ENCODE assay signal across 13 cellular contexts in genomic region chr3:149179225-149179624, GRCh38. TPM values are rescaled to one million over a fixed set of nuclear protein-coding genes. Genes with fewer than 3 reads are reported as not detected.
DNase-seq lines count a peak whose midpoint lies in the region; ATAC-seq, FAIRE-seq and TF ChIP-seq lines count a peak whose summit lies in the region.
"Had no signal": no experiment of that assay in that cellular context is flagged by ENCODE, and none has a peak within 500 bp of the region (broad histone marks: within the 10 kb centered on the region; RNA-seq: fewer than 3 reads in every experiment).

No MANE protein-coding gene starts in this region.

- H3K36me3 ChIP-seq in HCT116 (ENCODE audit: control insufficient read depth in 1 of 2, insufficient read depth in 2 of 2, low read length in 2 of 2) (no peaks in the 10 kb centered on the region), K562 (ENCODE audit: control insufficient read depth, insufficient read depth, low read length) (no peaks in the 10 kb centered on the region), testis (ENCODE audit: low read depth, missing control alignments) (no peaks in the 10 kb centered on the region)

- no TSS peak for BruUV-seq in HCT116 (replicated peaks; lab: Mats Ljungman, UMichigan)
- BruUV-seq in K562 (replicated peaks; lab: Mats Ljungman, UMichigan) = no TSS peak

- TF ChIP-seq POLR2A in HCT116 (IDR thresholded peaks at IDR 0.05; ENCODE audit: borderline replicate concordance, extremely low read depth, insufficient read depth, insufficient read length) (no peak), K562 (conservative IDR thresholded peaks at IDR 0.05) (no peak), testis (IDR thresholded peaks at IDR 0.05) (no peak)

- CTCF ChIA-PET in HCT116 (lab: Charles Lee) = interaction anchor here (1.4 kb wide), 1 partner anchor 59 kb away, joined by 5 read pairs; no protein-coding TSS in a partner anchor
- CTCF ChIA-PET in K562 (lab: Yijun Ruan, JAX; ENCODE audit: low intra/inter-chr PET ratio) = no interaction called here

- TF ChIP-seq CTCF in HCT116 (IDR thresholded peaks at IDR 0.05 in 2 of 3, conservative IDR thresholded peaks at IDR 0.05 in 1 of 3; ENCODE audit: borderline replicate concordance in 1 of 3, insufficient read depth in 1 of 3, low read depth in 2 of 3, low read length in 2 of 3) = no peak
- TF ChIP-seq CTCF in K562 (IDR thresholded peaks at IDR 0.05 in 2 of 3, conservative IDR thresholded peaks at IDR 0.05 in 1 of 3; ENCODE audit: insufficient read depth in 2 of 3, low read depth in 1 of 3, low read length in 3 of 3) = no peak
- TF ChIP-seq CTCF in testis (IDR thresholded peaks at IDR 0.05) = no peak
- no peak for TF ChIP-seq CTCF in GM13976 (IDR thresholded peaks at IDR 0.05; ENCODE audit: borderline replicate concordance, control extremely low read depth, extremely low read depth, insufficient read depth, missing control alignments)

- H3K9me3 ChIP-seq in HCT116 (ENCODE audit: control insufficient read depth in 1 of 2, insufficient read depth in 1 of 2, low read depth in 1 of 2, low read length in 2 of 2) (no peaks in the 10 kb centered on the region), K562 (replicated peaks; ENCODE audit: control insufficient read depth, insufficient read depth, low read depth, low read length) (no peaks in the 10 kb centered on the region), testis (peaks cover 2% of the 10 kb centered on the region)

- no peak overlapping the region for H3K9ac ChIP-seq in HCT116 (ENCODE audit: low read length)
- H3K9ac ChIP-seq in K562 (ENCODE audit: insufficient read depth in 1 of 2, low read depth in 2 of 2, low read length in 2 of 2) = no peak overlapping the region; a peak in 1 of 4 replicates

- no peaks in the 10 kb centered on the region for H3K9me2 ChIP-seq in HCT116 (ENCODE audit: insufficient read depth)

- DNase-seq in HCT116 (ENCODE audit: low read depth, low spot score) (no peak), K562 (ENCODE audit: extremely low read depth in 1 of 4, low spot score in 3 of 4) (no peak), kidney glomerular epithelial cell (lab: John Stamatoyannopoulos, UW) (peak; percentile 16), testis (no peak), NCI-H1105 (lab: John Stamatoyannopoulos, UW) (no peak), GM13976 (ENCODE audit: low spot score) (no peak)
- no peak for DNase-seq in stimulated activated naive CD4-positive, alpha-beta T cell treated with Interleukin-2 at 50 U/mL for 16 hours (lab: John Stamatoyannopoulos, UW)
- DNase-seq: activated naive CD4-positive, alpha-beta T cell treated with anti-CD3 and anti-CD28 coated beads, Interleukin-2, amount 50 U/mL, for 16 hours; DND-41; Karpas-422; NCI-H345 had no signal

- 63% methylated on average over 1 of the region's 1 CpG for WGBS in K562 (ENCODE audit: insufficient coverage, low coverage, missing lambda C conversion rate)
- 84 to 93% methylated on average over 1 of the region's 1 CpG for WGBS in testis, 2 donors

- POLR2A ChIA-PET in HCT116 (lab: Charles Lee) = interaction anchor here (0.7 to 1.7 kb wide), 2 partner anchors 10 to 49 kb away, joined by 3 read pairs; no protein-coding TSS in a partner anchor
- POLR2A ChIA-PET in K562 (lab: Yijun Ruan, JAX) = interaction anchor here (1.0 to 1.4 kb wide), 2 partner anchors 13 to 18 kb away, joined by 3 to 4 read pairs; no protein-coding TSS in a partner anchor

- H3K4me1 ChIP-seq in HCT116 (ENCODE audit: control insufficient read depth in 1 of 2, insufficient read depth in 2 of 2, low read length in 2 of 2) (peaks cover 12 to 17% of the 10 kb centered on the region in 2 experiments), K562 (replicated peaks in 1 of 2; ENCODE audit: control insufficient read depth in 2 of 2, insufficient read depth in 2 of 2, low read length in 2 of 2) (peaks cover 7 to 18% of the 10 kb centered on the region in 2 experiments; a peak in 4 of 5 replicates), testis (peaks cover 3% of the 10 kb centered on the region)

- no peaks in the 10 kb centered on the region for H4K20me1 ChIP-seq in HCT116 (ENCODE audit: insufficient read depth)
- no peaks in the 10 kb centered on the region for H4K20me1 ChIP-seq in K562 (replicated peaks; ENCODE audit: control insufficient read depth, insufficient read depth, low read length)

- RAD21 ChIA-PET in HCT116 (lab: Charles Lee; ENCODE audit: low non-redundant PET in 1 of 2, low total read pairs in 2 of 2, uncharacterized antibody in 2 of 2, unreplicated experiment in 2 of 2) = no interaction called here

- H2AFZ ChIP-seq in HCT116 (ENCODE audit: low read depth, low read length, poor library complexity, severe bottlenecking) (no peak overlapping the region), K562 (ENCODE audit: low read depth, low read length) (0 out of 2 replicates have a peak overlapping the region, but pooled peaks have one; percentile 14)

- intact Hi-C loops in HCT116 (cut with micrococcal nuclease) = no loop called here
- intact Hi-C loops in K562 (cut with micrococcal nuclease) = no loop called here
- intact Hi-C loops in testis (cut with DNase I; ENCODE audit: low total_unique reads) = no loop called here

- H3K27ac ChIP-seq in HCT116 (ENCODE audit: low read depth, low read length) = no peak overlapping the region
- H3K27ac ChIP-seq in K562 (ENCODE audit: extremely low read depth, low read depth, low read length) = peak overlapping the region; percentile 67; the same call in 1 of the 3 replicates
- H3K27ac ChIP-seq in testis = peak overlapping the region; percentile 9 to 50
- H3K27ac ChIP-seq: SK-N-MC had no signal

- in situ Hi-C loops in K562 (cut with MboI) (no loop called here), GM13976 (cut with MboI; ENCODE audit: low sequenced_read_pairs, unreplicated experiment) (no loop called here)

- no peaks in the 10 kb centered on the region for H3K9me1 ChIP-seq in K562 (ENCODE audit: control insufficient read depth, insufficient read depth, low read length)

- no peak for TF ChIP-seq EP300 in K562 (IDR thresholded peaks at IDR 0.05; ENCODE audit: low read length)

- H3K4me3 ChIP-seq in HCT116 (replicated peaks in 1 of 2; ENCODE audit: low read depth in 1 of 2, low read length in 2 of 2) (no peak overlapping the region), K562 (no peak overlapping the region), testis (no peak overlapping the region)
- H3K4me3 ChIP-seq: SK-N-MC had no signal

- no peak for ATAC-seq in HCT116
- ATAC-seq in K562 = no peak

- no peak for TF ChIP-seq RAD21 in HCT116 (IDR thresholded peaks at IDR 0.05; ENCODE audit: low read depth)
- TF ChIP-seq RAD21 in K562 (CRISPR knock-in tag; conservative IDR thresholded peaks at IDR 0.05 in 1 of 2, IDR thresholded peaks at IDR 0.05 in 1 of 2) = no peak

- FAIRE-seq in K562 (lab: Jason Lieb, UNC) = peak; percentile 11

- no peaks in the 10 kb centered on the region for H3K79me2 ChIP-seq in HCT116 (ENCODE audit: insufficient read depth, low read length)
- no peaks in the 10 kb centered on the region for H3K79me2 ChIP-seq in K562 (ENCODE audit: control insufficient read depth, insufficient read depth, low read length)

- no peaks in the 10 kb centered on the region for H3K27me3 ChIP-seq in HCT116 (ENCODE audit: insufficient read depth, low read length)
- H3K27me3 ChIP-seq in K562 (ENCODE audit: control insufficient read depth in 2 of 2, insufficient read depth in 2 of 2, low read length in 2 of 2) = 0 out of 5 replicates have a peak, but pooled peaks cover 0 to under 1% of the 10 kb centered on the region in 2 experiments
- no peaks in the 10 kb centered on the region for H3K27me3 ChIP-seq in testis

- H3K4me2 ChIP-seq in HCT116 (ENCODE audit: low read length) (peak overlapping the region; percentile 54), K562 (ENCODE audit: insufficient read depth, low read length) (no peak overlapping the region)

RNA-seq across cellular contexts. Expression of gene CP, which starts 42.4 kb away (rescaled TPM):
- total RNA-seq in HCT116 (2021; ENCODE audit: unreplicated experiment) (0.52 TPM), K562 (2014; rRNA removed) (not detected in 2 replicates), K562 (2014; rRNA removed; fragmentation: Illumina TruSeq; extraction: Trizol) (not detected in 2 replicates), K562 (2015; rRNA removed; fragmentation: Illumina TruSeq; extraction: Trizol) (not detected in 2 replicates), K562 (2021) (0.49 and 0.75 TPM in 2 replicates), testis (10 to 100 TPM; 10.3 to 13.8 TPM)
- polyA plus RNA-seq in HCT116 (2012) = not detected in 2 replicates
- total RNA-seq in K562 (2011; cell fraction: chromatin; rRNA removed; ENCODE audit: low replicate concordance) = not detected in 2 replicates
- total RNA-seq in K562 (2011; cell fraction: nucleolus; rRNA removed) = not detected in 2 replicates
- not detected in 2 replicates for total RNA-seq in K562 (2011; cell fraction: nucleoplasm; rRNA removed)
- polyA plus RNA-seq in K562 (2011; rRNA removed) (not detected in 2 replicates), K562 (2014; fragmentation: Illumina TruSeq; extraction: Trizol) (not detected in 2 replicates), K562 (2014; fragmentation: Nextera tagmentation; extraction: Ambion mirVana) (not detected), K562 (2014; rRNA removed) (0.30 TPM in 1 of 2 replicates, not detected in the other), testis (ENCODE audit: insufficient read depth, low read depth, low replicate concordance) (6.1 TPM)
- polyA plus RNA-seq in K562 (2011; cell fraction: cytosol; rRNA removed) = not detected in 2 replicates
- polyA plus RNA-seq in K562 (2011; cell fraction: nucleus; rRNA removed) = not detected in 2 replicates
- polyA plus RNA-seq in K562 (2012) = not detected in 2 replicates
- 0.11 TPM in 1 of 2 replicates, not detected in the other for polyA minus RNA-seq in K562 (2011; rRNA and poly(A)+ RNA removed)
- polyA minus RNA-seq in K562 (2011; cell fraction: cytosol; rRNA and poly(A)+ RNA removed) = 4.3 TPM in 1 of 2 replicates, not detected in the other
- polyA minus RNA-seq in K562 (2011; cell fraction: nucleus; rRNA and poly(A)+ RNA removed) = not detected in 2 replicates
- polyA plus RNA-seq: neural cell had no signal

RNA-seq across cellular contexts. Expression of gene HPS3, which starts 49.8 kb away (rescaled TPM):
- total RNA-seq in HCT116 (2021; ENCODE audit: unreplicated experiment) = 17.1 TPM
- 6.6 and 7.5 TPM in 2 replicates for polyA plus RNA-seq in HCT116 (2012)
- 7.6 and 14.6 TPM in 2 replicates for total RNA-seq in K562 (2011; cell fraction: chromatin; rRNA removed; ENCODE audit: low replicate concordance)
- total RNA-seq in K562 (2011; cell fraction: nucleolus; rRNA removed) = 3.9 and 4.3 TPM in 2 replicates
- total RNA-seq in K562 (2011; cell fraction: nucleoplasm; rRNA removed) = 6.6 and 9.9 TPM in 2 replicates
- total RNA-seq in K562 (2014; rRNA removed) = 5.2 and 5.3 TPM in 2 replicates
- total RNA-seq in K562 (2014; rRNA removed; fragmentation: Illumina TruSeq; extraction: Trizol) = 7.6 and 9.3 TPM in 2 replicates
- total RNA-seq in K562 (2015; rRNA removed; fragmentation: Illumina TruSeq; extraction: Trizol) = 9.6 and 11.3 TPM in 2 replicates
- total RNA-seq in K562 (2021) = 6.8 and 7.2 TPM in 2 replicates
- 9.7 and 11.6 TPM in 2 replicates for polyA plus RNA-seq in K562 (2011; rRNA removed)
- polyA plus RNA-seq in K562 (2011; cell fraction: cytosol; rRNA removed) = 6.7 and 8.9 TPM in 2 replicates
- polyA plus RNA-seq in K562 (2011; cell fraction: nucleus; rRNA removed) = 5.8 and 12.1 TPM in 2 replicates
- 7.9 and 12.8 TPM in 2 replicates for polyA plus RNA-seq in K562 (2012)
- polyA plus RNA-seq in K562 (2014; fragmentation: Illumina TruSeq; extraction: Trizol) = 7.0 and 8.9 TPM in 2 replicates
- 1 to 10 TPM; 1.2 to 2.1 TPM for polyA plus RNA-seq in K562 (2014; fragmentation: Nextera tagmentation; extraction: Ambion mirVana)
- polyA plus RNA-seq in K562 (2014; rRNA removed) = 7.7 and 9.5 TPM in 2 replicates
- 12.8 and 13.9 TPM in 2 replicates for polyA minus RNA-seq in K562 (2011; rRNA and poly(A)+ RNA removed)
- polyA minus RNA-seq in K562 (2011; cell fraction: cytosol; rRNA and poly(A)+ RNA removed) = 3.9 and 5.6 TPM in 2 replicates
- 5.9 and 13.6 TPM in 2 replicates for polyA minus RNA-seq in K562 (2011; cell fraction: nucleus; rRNA and poly(A)+ RNA removed)
- 10 to 100 TPM; 25.8 to 27.8 TPM for total RNA-seq in testis
- 14.6 TPM for polyA plus RNA-seq in testis (ENCODE audit: insufficient read depth, low read depth, low replicate concordance)
